ENCODE assay signal across 20 cellular contexts in genomic region chr14:21617614-21618013, GRCh38. TPM values are rescaled to one million over a fixed set of nuclear protein-coding genes. Genes with fewer than 3 reads are reported as not detected.
A peak's percentile ranks its signal among the peaks of the same experiment; 100 is the strongest.
DNase-seq lines count a peak whose midpoint lies in the region; ATAC-seq, FAIRE-seq and TF ChIP-seq lines count a peak whose summit lies in the region.
"Had no signal": no experiment of that assay in that cellular context is flagged by ENCODE, and none has a peak within 500 bp of the region (broad histone marks: within the 10 kb centered on the region; RNA-seq: fewer than 3 reads in every experiment).

No MANE protein-coding gene starts in this region.

- in situ Hi-C loops in HepG2 (cut with HindIII; ENCODE audit: extremely low pct_ligation_motif_present, low pct_unique_long_range_greater_than_20kb): loop anchor here (25.0 kb wide), 1 partner anchor 95 kb away; no protein-coding TSS in a partner anchor

- H3K27ac ChIP-seq in HepG2 (ENCODE audit: extremely low read length, insufficient read depth, low read length) (no peak overlapping the region), right lobe of liver (no peak overlapping the region), upper lobe of left lung (no peak overlapping the region)

- TF ChIP-seq EP300 in HepG2 (IDR thresholded peaks at IDR 0.05; ENCODE audit: low read depth in 2 of 2, low read length in 2 of 2) (no peak), HepG2 (CRISPR knock-in tag; IDR thresholded peaks at IDR 0.05; ENCODE audit: borderline replicate concordance) (no peak), upper lobe of left lung (IDR thresholded peaks at IDR 0.05) (no peak)

- H3K9ac ChIP-seq in HepG2 (ENCODE audit: insufficient read depth, low read depth, low read length) (no peak overlapping the region), iPS-15b (ENCODE audit: low read depth, low read length) (peak overlapping the region; percentile 24)

- H3K4me1 Mint-ChIP-seq in WTC11: peaks cover 27% of the 10 kb centered on the region

- WGBS in HepG2 (ENCODE audit: low lambda C conversion rate): 51% methylated on average over 8 of the region's 8 CpGs
- WGBS in right lobe of liver (ENCODE audit: insufficient coverage, low coverage, low lambda C conversion rate, missing lambda C conversion rate): 60% methylated on average over 1 of the region's 8 CpGs
- 80 to 81% methylated on average over 8 of the region's 8 CpGs for WGBS in upper lobe of left lung, 2 donors

- H3K4me1 ChIP-seq in HepG2 (ENCODE audit: insufficient read depth, low read length): no peaks in the 10 kb centered on the region
- H3K4me1 ChIP-seq in right lobe of liver: no peaks in the 10 kb centered on the region
- peaks cover 5% of the 10 kb centered on the region for H3K4me1 ChIP-seq in iPS-15b (ENCODE audit: control insufficient read depth, insufficient read depth, low read length)
- H3K4me1 ChIP-seq in upper lobe of left lung: no peaks in the 10 kb centered on the region
- H3K4me1 ChIP-seq: HAP-1 had no signal

- DNase-seq in HepG2 (ENCODE audit: low spot score) (no peak), right lobe of liver (no peak), WTC11 (ENCODE audit: low spot score) (no peak), DMS153 (lab: John Stamatoyannopoulos, UW) (no peak), upper lobe of left lung (no peak)
- DNase-seq: 8988T; AML-193; C1 segment of cervical spinal cord; Calu3; CD4-positive, alpha-beta T cell; DMS 273 treated with DMSO at 0.1 percent for 48 hours; DMS79; HFFc6 had no signal

- no peaks in the 10 kb centered on the region for H3K9me3 ChIP-seq in HepG2 (ENCODE audit: low read length)
- no peaks in the 10 kb centered on the region for H3K9me3 ChIP-seq in right lobe of liver
- H3K9me3 ChIP-seq in iPS-15b (ENCODE audit: control insufficient read depth, insufficient read depth, low read length): no peaks in the 10 kb centered on the region
- H3K9me3 ChIP-seq in upper lobe of left lung: no peaks in the 10 kb centered on the region
- H3K9me3 ChIP-seq: HAP-1 had no signal

- ATAC-seq in HepG2 (peak; percentile 24), right lobe of liver (no peak), WTC11 (peak; percentile 36; the same call in 1 of the 2 replicates), GM18517 (IDR thresholded peaks at IDR 0.05; ENCODE audit: unreplicated experiment) (no peak), upper lobe of left lung (ENCODE audit: low FRiP score in 2 of 2) (no peak), HG03439 (IDR thresholded peaks at IDR 0.05; ENCODE audit: unreplicated experiment) (no peak)

- no peak overlapping the region for H3K4me2 ChIP-seq in HepG2 (ENCODE audit: low read depth, low read length)

- TF ChIP-seq RAD21 in HepG2 (CRISPR knock-in tag; IDR thresholded peaks at IDR 0.05): no peak

- CTCF ChIA-PET in HepG2 (lab: Yijun Ruan, JAX; ENCODE audit: low intra/inter-chr PET ratio, low total read pairs) (no interaction called here), WTC11 (lab: Charles Lee) (interaction anchor here (1.3 kb wide), 1 partner anchor 162 kb away, joined by 3 read pairs; the partner anchor contains the start of gene CHD8)

- H3K27me3 ChIP-seq in HepG2 (ENCODE audit: control insufficient read depth in 1 of 2, insufficient read depth in 2 of 2, low read length in 2 of 2) (0 out of 5 replicates have a peak, but pooled peaks cover 0 to 4% of the 10 kb centered on the region in 2 experiments), right lobe of liver (no peaks in the 10 kb centered on the region), iPS-15b (ENCODE audit: control insufficient read depth, insufficient read depth, low read length) (no peaks in the 10 kb centered on the region), upper lobe of left lung (no peaks in the 10 kb centered on the region)

- TF ChIP-seq POLR2A in HepG2 (IDR thresholded peaks at IDR 0.05; ENCODE audit: insufficient read depth in 1 of 2, low read depth in 2 of 2, low read length in 2 of 2) (no peak), right lobe of liver (IDR thresholded peaks at IDR 0.05) (no peak), upper lobe of left lung (IDR thresholded peaks at IDR 0.05) (no peak)

- POLR2A ChIA-PET in HepG2 (lab: Yijun Ruan, JAX) (no interaction called here), WTC11 (lab: Charles Lee) (no interaction called here)

- no peak overlapping the region for H3K4me3 ChIP-seq in HepG2 (replicated peaks in 1 of 3; ENCODE audit: insufficient read depth in 1 of 3, low read depth in 2 of 3, low read length in 3 of 3)
- H3K4me3 ChIP-seq in right lobe of liver: no peak overlapping the region
- H3K4me3 ChIP-seq in iPS-15b (ENCODE audit: low read depth, low read length): no peak overlapping the region
- H3K4me3 ChIP-seq in upper lobe of left lung: no peak overlapping the region
- H3K4me3 ChIP-seq: HAP-1 had no signal

- H2AFZ ChIP-seq in HepG2 (ENCODE audit: low read length): no peak overlapping the region

- H3K27ac Mint-ChIP-seq in WTC11: no peak overlapping the region; the same call in 1 of the 2 replicates
- H3K27ac Mint-ChIP-seq: CD4-positive, alpha-beta T cell; HFFc6 had no signal

- H3K36me3 ChIP-seq in HepG2 (replicated peaks in 1 of 2; ENCODE audit: control insufficient read depth in 1 of 2, insufficient read depth in 2 of 2, low read length in 2 of 2) (no peaks in the 10 kb centered on the region), right lobe of liver (no peaks in the 10 kb centered on the region), iPS-15b (ENCODE audit: control insufficient read depth, insufficient read depth, low read length) (no peaks in the 10 kb centered on the region), upper lobe of left lung (no peaks in the 10 kb centered on the region)
- H3K36me3 ChIP-seq: HAP-1 had no signal

- no peaks in the 10 kb centered on the region for H3K36me3 Mint-ChIP-seq in WTC11

- intact Hi-C loops in HepG2 (cut with micrococcal nuclease; ENCODE audit: unreplicated experiment): no loop called here
- intact Hi-C loops in right lobe of liver (cut with DNase I): no loop called here

- no peaks in the 10 kb centered on the region for H3K27me3 Mint-ChIP-seq in WTC11 (ENCODE audit: low read depth)

- no TSS peak for BruUV-seq in HepG2 (replicated peaks; lab: Mats Ljungman, UMichigan)

- TF ChIP-seq CTCF in HepG2 (CRISPR knock-in tag; IDR thresholded peaks at IDR 0.05) (no peak), right lobe of liver (IDR thresholded peaks at IDR 0.05) (no peak), WTC11 (IDR thresholded peaks at IDR 0.05) (no peak), upper lobe of left lung (IDR thresholded peaks at IDR 0.05) (no peak)

- H3K9me3 Mint-ChIP-seq in WTC11: peaks cover 7% of the 10 kb centered on the region
- H3K9me3 Mint-ChIP-seq: CD4-positive, alpha-beta T cell had no signal

- FAIRE-seq in HepG2 (lab: Jason Lieb, UNC): no peak
- FAIRE-seq: G401.6, GM12892, HTR-8/SVneo had no signal

- H3K79me2 ChIP-seq in HepG2 (ENCODE audit: insufficient read depth, low read length): no peaks in the 10 kb centered on the region

- no peaks in the 10 kb centered on the region for H4K20me1 ChIP-seq in HepG2 (ENCODE audit: insufficient read depth, low read length)

- no peak overlapping the region for H3K4me3 Mint-ChIP-seq in WTC11
- H3K4me3 Mint-ChIP-seq: CD4-positive, alpha-beta T cell; HFFc6 had no signal

RNA-seq across cellular contexts. Expression of gene OR10G2, which starts 17.1 kb away (rescaled TPM):
- total RNA-seq in HepG2 (2016; rRNA removed; fragmentation: Illumina TruSeq; extraction: Trizol) (not detected in 2 replicates), right lobe of liver (not detected), WTC11 (2021) (not detected in 3 replicates), upper lobe of left lung (not detected)
- not detected in 2 replicates for total RNA-seq in HepG2 (2016; cell fraction: cytosol; rRNA removed; fragmentation: Illumina TruSeq; extraction: Trizol; ENCODE audit: low read depth)
- total RNA-seq in HepG2 (2016; cell fraction: insoluble cytoplasmic fraction; rRNA removed; fragmentation: Illumina TruSeq; extraction: Trizol): not detected in 2 replicates
- total RNA-seq in HepG2 (2016; cell fraction: membrane; rRNA removed; fragmentation: Illumina TruSeq; extraction: Trizol): not detected in 2 replicates
- total RNA-seq in HepG2 (2016; cell fraction: nucleus; rRNA removed; fragmentation: Illumina TruSeq; extraction: Trizol): not detected in 2 replicates
- not detected in 2 replicates for polyA plus RNA-seq in HepG2 (2011; rRNA removed)
- polyA plus RNA-seq in HepG2 (2011; cell fraction: cytosol; rRNA removed): not detected in 2 replicates
- polyA plus RNA-seq in HepG2 (2011; cell fraction: nucleus; rRNA removed): not detected in 2 replicates
- not detected in 2 replicates for polyA plus RNA-seq in HepG2 (2012)
- polyA plus RNA-seq in HepG2 (2016; cell fraction: cytosol; fragmentation: Illumina TruSeq; extraction: Trizol; ENCODE audit: low read depth): not detected in 2 replicates
- not detected in 2 replicates for polyA plus RNA-seq in HepG2 (2016; cell fraction: insoluble cytoplasmic fraction; fragmentation: Illumina TruSeq; extraction: Trizol; ENCODE audit: low read depth)
- polyA plus RNA-seq in HepG2 (2016; cell fraction: membrane; fragmentation: Illumina TruSeq; extraction: Trizol; ENCODE audit: low read depth): not detected in 2 replicates
- not detected in 2 replicates for polyA plus RNA-seq in HepG2 (2016; cell fraction: nucleus; fragmentation: Illumina TruSeq; extraction: Trizol; ENCODE audit: insufficient read depth, low read depth)
- polyA minus RNA-seq in HepG2 (2011; rRNA and poly(A)+ RNA removed; ENCODE audit: low replicate concordance): not detected in 2 replicates
- not detected in 2 replicates for polyA minus RNA-seq in HepG2 (2011; cell fraction: cytosol; rRNA and poly(A)+ RNA removed)
- not detected in 2 replicates for polyA minus RNA-seq in HepG2 (2011; cell fraction: nucleus; rRNA and poly(A)+ RNA removed)
- total RNA-seq: Calu3; CD4-positive, alpha-beta T cell; HFFc6 had no signal

RNA-seq across cellular contexts. Expression of gene OR4E2, which starts 36.0 kb away (rescaled TPM):
- not detected in 2 replicates for total RNA-seq in HepG2 (2016; rRNA removed; fragmentation: Illumina TruSeq; extraction: Trizol)
- not detected in 2 replicates for total RNA-seq in HepG2 (2016; cell fraction: cytosol; rRNA removed; fragmentation: Illumina TruSeq; extraction: Trizol; ENCODE audit: low read depth)
- total RNA-seq in HepG2 (2016; cell fraction: insoluble cytoplasmic fraction; rRNA removed; fragmentation: Illumina TruSeq; extraction: Trizol): not detected in 2 replicates
- not detected in 2 replicates for total RNA-seq in HepG2 (2016; cell fraction: membrane; rRNA removed; fragmentation: Illumina TruSeq; extraction: Trizol)
- total RNA-seq in HepG2 (2016; cell fraction: nucleus; rRNA removed; fragmentation: Illumina TruSeq; extraction: Trizol): not detected in 2 replicates
- not detected in 2 replicates for polyA plus RNA-seq in HepG2 (2011; rRNA removed)
- not detected in 2 replicates for polyA plus RNA-seq in HepG2 (2011; cell fraction: cytosol; rRNA removed)
- polyA plus RNA-seq in HepG2 (2011; cell fraction: nucleus; rRNA removed): not detected in 2 replicates
- polyA plus RNA-seq in HepG2 (2012): not detected in 2 replicates
- polyA plus RNA-seq in HepG2 (2016; cell fraction: cytosol; fragmentation: Illumina TruSeq; extraction: Trizol; ENCODE audit: low read depth): not detected in 2 replicates
- not detected in 2 replicates for polyA plus RNA-seq in HepG2 (2016; cell fraction: insoluble cytoplasmic fraction; fragmentation: Illumina TruSeq; extraction: Trizol; ENCODE audit: low read depth)
- not detected in 2 replicates for polyA plus RNA-seq in HepG2 (2016; cell fraction: membrane; fragmentation: Illumina TruSeq; extraction: Trizol; ENCODE audit: low read depth)
- polyA plus RNA-seq in HepG2 (2016; cell fraction: nucleus; fragmentation: Illumina TruSeq; extraction: Trizol; ENCODE audit: insufficient read depth, low read depth): not detected in 2 replicates
- not detected in 2 replicates for polyA minus RNA-seq in HepG2 (2011; rRNA and poly(A)+ RNA removed; ENCODE audit: low replicate concordance)
- not detected in 2 replicates for polyA minus RNA-seq in HepG2 (2011; cell fraction: cytosol; rRNA and poly(A)+ RNA removed)
- polyA minus RNA-seq in HepG2 (2011; cell fraction: nucleus; rRNA and poly(A)+ RNA removed): not detected in 2 replicates
- total RNA-seq in right lobe of liver: not detected
- total RNA-seq in WTC11 (2021): not detected in 3 replicates
- not detected for total RNA-seq in upper lobe of left lung
- total RNA-seq: Calu3; CD4-positive, alpha-beta T cell; HFFc6 had no signal

RNA-seq across cellular contexts. Expression of gene OR10G3, which starts 37.7 kb away (rescaled TPM):
- total RNA-seq in HepG2 (2016; rRNA removed; fragmentation: Illumina TruSeq; extraction: Trizol): not detected in 2 replicates
- total RNA-seq in HepG2 (2016; cell fraction: cytosol; rRNA removed; fragmentation: Illumina TruSeq; extraction: Trizol; ENCODE audit: low read depth): not detected in 2 replicates
- not detected in 2 replicates for total RNA-seq in HepG2 (2016; cell fraction: insoluble cytoplasmic fraction; rRNA removed; fragmentation: Illumina TruSeq; extraction: Trizol)
- total RNA-seq in HepG2 (2016; cell fraction: membrane; rRNA removed; fragmentation: Illumina TruSeq; extraction: Trizol): not detected in 2 replicates
- total RNA-seq in HepG2 (2016; cell fraction: nucleus; rRNA removed; fragmentation: Illumina TruSeq; extraction: Trizol): not detected in 2 replicates
- polyA plus RNA-seq in HepG2 (2011; rRNA removed): not detected in 2 replicates
- polyA plus RNA-seq in HepG2 (2011; cell fraction: cytosol; rRNA removed): not detected in 2 replicates
- not detected in 2 replicates for polyA plus RNA-seq in HepG2 (2011; cell fraction: nucleus; rRNA removed)
- polyA plus RNA-seq in HepG2 (2012): not detected in 2 replicates
- not detected in 2 replicates for polyA plus RNA-seq in HepG2 (2016; cell fraction: cytosol; fragmentation: Illumina TruSeq; extraction: Trizol; ENCODE audit: low read depth)
- not detected in 2 replicates for polyA plus RNA-seq in HepG2 (2016; cell fraction: insoluble cytoplasmic fraction; fragmentation: Illumina TruSeq; extraction: Trizol; ENCODE audit: low read depth)
- not detected in 2 replicates for polyA plus RNA-seq in HepG2 (2016; cell fraction: membrane; fragmentation: Illumina TruSeq; extraction: Trizol; ENCODE audit: low read depth)
- not detected in 2 replicates for polyA plus RNA-seq in HepG2 (2016; cell fraction: nucleus; fragmentation: Illumina TruSeq; extraction: Trizol; ENCODE audit: insufficient read depth, low read depth)
- not detected in 2 replicates for polyA minus RNA-seq in HepG2 (2011; rRNA and poly(A)+ RNA removed; ENCODE audit: low replicate concordance)
- polyA minus RNA-seq in HepG2 (2011; cell fraction: cytosol; rRNA and poly(A)+ RNA removed): not detected in 2 replicates
- not detected in 2 replicates for polyA minus RNA-seq in HepG2 (2011; cell fraction: nucleus; rRNA and poly(A)+ RNA removed)
- total RNA-seq in right lobe of liver: not detected
- total RNA-seq in WTC11 (2021): not detected in 3 replicates
- not detected for total RNA-seq in upper lobe of left lung
- total RNA-seq: Calu3; CD4-positive, alpha-beta T cell; HFFc6 had no signal

RNA-seq across cellular contexts. Expression of gene OR4E1, which starts 56.0 kb away (rescaled TPM):
- not detected in 2 replicates for total RNA-seq in HepG2 (2016; rRNA removed; fragmentation: Illumina TruSeq; extraction: Trizol)
- not detected in 2 replicates for total RNA-seq in HepG2 (2016; cell fraction: cytosol; rRNA removed; fragmentation: Illumina TruSeq; extraction: Trizol; ENCODE audit: low read depth)
- not detected in 2 replicates for total RNA-seq in HepG2 (2016; cell fraction: insoluble cytoplasmic fraction; rRNA removed; fragmentation: Illumina TruSeq; extraction: Trizol)
- not detected in 2 replicates for total RNA-seq in HepG2 (2016; cell fraction: membrane; rRNA removed; fragmentation: Illumina TruSeq; extraction: Trizol)
- not detected in 2 replicates for total RNA-seq in HepG2 (2016; cell fraction: nucleus; rRNA removed; fragmentation: Illumina TruSeq; extraction: Trizol)
- polyA plus RNA-seq in HepG2 (2011; rRNA removed): not detected in 2 replicates
- polyA plus RNA-seq in HepG2 (2011; cell fraction: cytosol; rRNA removed): not detected in 2 replicates
- not detected in 2 replicates for polyA plus RNA-seq in HepG2 (2011; cell fraction: nucleus; rRNA removed)
- not detected in 2 replicates for polyA plus RNA-seq in HepG2 (2012)
- polyA plus RNA-seq in HepG2 (2016; cell fraction: cytosol; fragmentation: Illumina TruSeq; extraction: Trizol; ENCODE audit: low read depth): not detected in 2 replicates
- not detected in 2 replicates for polyA plus RNA-seq in HepG2 (2016; cell fraction: insoluble cytoplasmic fraction; fragmentation: Illumina TruSeq; extraction: Trizol; ENCODE audit: low read depth)
- polyA plus RNA-seq in HepG2 (2016; cell fraction: membrane; fragmentation: Illumina TruSeq; extraction: Trizol; ENCODE audit: low read depth): not detected in 2 replicates
- polyA plus RNA-seq in HepG2 (2016; cell fraction: nucleus; fragmentation: Illumina TruSeq; extraction: Trizol; ENCODE audit: insufficient read depth, low read depth): not detected in 2 replicates
- not detected in 2 replicates for polyA minus RNA-seq in HepG2 (2011; rRNA and poly(A)+ RNA removed; ENCODE audit: low replicate concordance)
- not detected in 2 replicates for polyA minus RNA-seq in HepG2 (2011; cell fraction: cytosol; rRNA and poly(A)+ RNA removed)
- polyA minus RNA-seq in HepG2 (2011; cell fraction: nucleus; rRNA and poly(A)+ RNA removed): not detected in 2 replicates
- not detected for total RNA-seq in right lobe of liver
- total RNA-seq in WTC11 (2021): not detected in 3 replicates
- not detected for total RNA-seq in upper lobe of left lung
- total RNA-seq: Calu3; CD4-positive, alpha-beta T cell; HFFc6 had no signal

Comparison
In these comparisons a context has a peak if more than half of its experiments do, and no peak if none do; other contexts are left out.
1. ATAC-seq: peak in HepG2 (single experiment) and WTC11 (single experiment); none in right lobe of liver (0 of 4), GM18517 (single experiment), upper lobe of left lung (0 of 2) and HG03439 (single experiment).